In the genomic region with DNA sequence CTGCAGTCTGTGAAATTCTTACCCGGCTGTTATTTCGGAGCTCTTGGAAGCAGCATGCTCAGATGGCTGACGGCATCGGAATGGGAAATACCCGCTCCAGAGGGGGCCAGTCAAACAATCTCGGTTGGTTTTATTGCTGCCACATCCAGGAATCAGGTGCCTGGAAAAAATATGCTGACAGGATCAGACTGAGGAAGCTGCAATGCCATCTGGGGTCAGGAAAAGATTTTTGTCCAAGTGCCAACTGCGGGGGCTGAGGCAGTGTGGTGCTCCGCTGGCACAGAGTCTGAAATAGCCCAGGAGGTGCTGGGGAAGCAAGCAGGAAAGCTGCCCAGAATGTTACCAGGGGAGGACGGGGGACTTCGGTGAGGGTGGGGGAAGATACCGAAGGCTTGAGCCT, we compare ENCODE assay signal across 17 cellular contexts. TPM values are rescaled to one million over a fixed set of nuclear protein-coding genes. Genes with fewer than 3 reads are reported as not detected.
"Had no signal": no experiment of that assay in that cellular context is flagged by ENCODE, and none has a peak within 500 bp of the region (broad histone marks: within the 10 kb centered on the region; RNA-seq: fewer than 3 reads in every experiment).

No MANE protein-coding gene starts in this region.

- H3K9me3 ChIP-seq: ascending aorta, gastrocnemius medialis, uterus had no signal

- H3K27ac Mint-ChIP-seq: activated CD8-positive, alpha-beta T cell treated with anti-CD3 and anti-CD28 coated beads, Interleukin-2, amount 10 ng/mL, durations not matched to agents 7 days and 5 days; activated naive CD8-positive, alpha-beta T cell treated with anti-CD3 and anti-CD28 coated beads, Interleukin-2, amount 50 U/mL, for 24 hours; natural killer cell had no signal

- H3K4me3 ChIP-seq: ascending aorta, coronary artery, gastrocnemius medialis, lung, uterus had no signal

- ATAC-seq: activated CD8-positive, alpha-beta T cell treated with anti-CD3 and anti-CD28 coated beads, Interleukin-2, amount 10 ng/mL, durations not matched to agents 7 days and 5 days; activated naive CD8-positive, alpha-beta T cell treated with anti-CD3 and anti-CD28 coated beads, Interleukin-2, amount 50 U/mL, for 24 hours; gastrocnemius medialis; natural killer cell; stimulated activated naive CD8-positive, alpha-beta T cell treated with anti-CD3 and anti-CD28 coated beads, Interleukin-15, Interleukin-2, amounts not matched to agents 100 U/mL and 50 U/mL, for 24 hours had no signal

- H3K36me3 Mint-ChIP-seq: natural killer cell had no signal

- DNase-seq: activated CD8-positive, alpha-beta memory T cell treated with anti-CD3 and anti-CD28 coated beads, Interleukin-2, amount 50 U/mL, for 48 hours; activated CD8-positive, alpha-beta T cell treated with anti-CD3 and anti-CD28 coated beads, Interleukin-2, amount 10 ng/mL, durations not matched to agents 7 days and 5 days; activated naive CD4-positive, alpha-beta T cell; activated naive CD8-positive, alpha-beta T cell treated with anti-CD3 and anti-CD28 coated beads, Interleukin-2, amount 50 U/mL, for 24 hours; effector memory CD4-positive, alpha-beta T cell; gastrocnemius medialis; kidney; natural killer cell; stimulated activated CD4-positive, alpha-beta T cell treated with anti-CD3 and anti-CD28 coated beads, Interleukin-4, amount 100 ng/mL, for 1 hour; stimulated activated CD8-positive, alpha-beta memory T cell treated with anti-CD3 and anti-CD28 coated beads, Interleukin-4, amount 100 ng/mL, for 48 hours; stimulated activated naive CD8-positive, alpha-beta T cell treated with anti-CD3 and anti-CD28 coated beads, Interleukin-15, Interleukin-2, amounts not matched to agents 100 U/mL and 50 U/mL, for 24 hours; T1000; uterus had no signal

- H3K36me3 ChIP-seq: ascending aorta, gastrocnemius medialis, uterus had no signal

- H3K4me1 Mint-ChIP-seq: activated naive CD8-positive, alpha-beta T cell treated with anti-CD3 and anti-CD28 coated beads, Interleukin-2, amount 50 U/mL, for 24 hours; natural killer cell had no signal

- H3K27me3 ChIP-seq: ascending aorta, uterus had no signal

- H3K4me1 ChIP-seq: ascending aorta, gastrocnemius medialis, uterus had no signal

- H3K9me3 Mint-ChIP-seq: natural killer cell had no signal

- H3K27ac ChIP-seq: ascending aorta, coronary artery, gastrocnemius medialis, uterus had no signal

- H3K4me3 Mint-ChIP-seq: activated CD8-positive, alpha-beta T cell treated with anti-CD3 and anti-CD28 coated beads, Interleukin-2, amount 10 ng/mL, durations not matched to agents 7 days and 5 days; activated naive CD8-positive, alpha-beta T cell treated with anti-CD3 and anti-CD28 coated beads, Interleukin-2, amount 50 U/mL, for 24 hours; natural killer cell had no signal

RNA-seq across cellular contexts. Expression of gene KCNA1, which starts 28.0 kb away (rescaled TPM):
- total RNA-seq: activated CD8-positive, alpha-beta T cell treated with anti-CD3 and anti-CD28 coated beads, Interleukin-2, amount 10 ng/mL, durations not matched to agents 7 days and 5 days; ascending aorta; gastrocnemius medialis; kidney; natural killer cell; pulmonary artery endothelial cell had no signal
